In the genomic region with DNA sequence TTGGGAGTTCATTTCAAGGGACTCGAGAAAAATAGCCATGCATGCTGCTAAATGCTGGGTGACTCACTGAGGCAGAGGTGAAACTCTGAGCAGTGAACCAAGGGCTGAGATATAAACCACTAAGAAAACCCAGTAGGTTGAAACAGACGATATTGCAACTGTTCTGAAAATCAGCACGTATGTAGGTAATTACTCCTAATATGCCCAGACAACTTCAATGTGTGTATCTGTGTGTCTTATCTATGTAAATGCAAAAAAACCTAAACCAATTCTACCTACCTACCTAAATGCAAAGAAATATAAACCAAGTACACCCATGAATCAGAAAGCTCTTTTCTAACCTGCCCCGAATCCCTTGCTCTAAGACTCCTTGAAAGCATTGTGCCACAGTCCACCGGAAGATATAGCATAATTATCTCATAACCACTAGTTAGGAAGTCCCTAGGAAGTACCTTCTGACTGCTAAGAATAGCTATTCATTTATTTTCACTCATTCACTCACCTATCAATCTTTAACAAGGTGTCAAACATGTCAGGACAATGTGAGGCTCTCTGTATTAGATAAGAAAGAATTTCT, we compare ENCODE assay signal across 1 cellular context.
TF ChIP-seq lines count a peak whose summit lies in the region.

No MANE protein-coding gene starts in this region.

TF ChIP-seq in GM12878, 131 proteins besides CTCF, POLR2A, EP300 and RAD21 (continued from another document and continues in another):
- TF ChIP-seq, protein P1, sequence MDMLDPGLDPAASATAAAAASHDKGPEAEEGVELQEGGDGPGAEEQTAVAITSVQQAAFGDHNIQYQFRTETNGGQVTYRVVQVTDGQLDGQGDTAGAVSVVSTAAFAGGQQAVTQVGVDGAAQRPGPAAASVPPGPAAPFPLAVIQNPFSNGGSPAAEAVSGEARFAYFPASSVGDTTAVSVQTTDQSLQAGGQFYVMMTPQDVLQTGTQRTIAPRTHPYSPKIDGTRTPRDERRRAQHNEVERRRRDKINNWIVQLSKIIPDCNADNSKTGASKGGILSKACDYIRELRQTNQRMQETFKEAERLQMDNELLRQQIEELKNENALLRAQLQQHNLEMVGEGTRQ (IDR thresholded peaks at IDR 0.05; ENCODE audit: borderline replicate concordance, low read depth, low read length) = no peak
- TF ChIP-seq, protein P2, sequence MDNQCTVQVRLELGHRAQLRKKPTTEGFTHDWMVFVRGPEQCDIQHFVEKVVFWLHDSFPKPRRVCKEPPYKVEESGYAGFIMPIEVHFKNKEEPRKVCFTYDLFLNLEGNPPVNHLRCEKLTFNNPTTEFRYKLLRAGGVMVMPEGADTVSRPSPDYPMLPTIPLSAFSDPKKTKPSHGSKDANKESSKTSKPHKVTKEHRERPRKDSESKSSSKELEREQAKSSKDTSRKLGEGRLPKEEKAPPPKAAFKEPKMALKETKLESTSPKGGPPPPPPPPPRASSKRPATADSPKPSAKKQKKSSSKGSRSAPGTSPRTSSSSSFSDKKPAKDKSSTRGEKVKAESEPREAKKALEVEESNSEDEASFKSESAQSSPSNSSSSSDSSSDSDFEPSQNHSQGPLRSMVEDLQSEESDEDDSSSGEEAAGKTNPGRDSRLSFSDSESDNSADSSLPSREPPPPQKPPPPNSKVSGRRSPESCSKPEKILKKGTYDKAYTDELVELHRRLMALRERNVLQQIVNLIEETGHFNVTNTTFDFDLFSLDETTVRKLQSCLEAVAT (IDR thresholded peaks at IDR 0.05) = no peak
- TF ChIP-seq YY1 (IDR thresholded peaks at IDR 0.05; ENCODE audit: low read depth, low read length) (no peak), IKZF1 (conservative IDR thresholded peaks at IDR 0.05) (peak; percentile 83), EZH2 (IDR thresholded peaks at IDR 0.05; ENCODE audit: borderline replicate concordance, control insufficient read depth, low read depth, low read length) (no peak), ZNF274 (IDR thresholded peaks at IDR 0.05; ENCODE audit: insufficient read depth, insufficient read length) (no peak), PML (IDR thresholded peaks at IDR 0.05; ENCODE audit: low read length) (no peak), TCF3 (IDR thresholded peaks at IDR 0.05; ENCODE audit: borderline replicate concordance, insufficient read depth, low read depth, low read length) (no peak), NR2C2 (IDR thresholded peaks at IDR 0.05; ENCODE audit: borderline replicate concordance, control insufficient read depth, insufficient read length, low read depth) (no peak), CHD2 (IDR thresholded peaks at IDR 0.05; ENCODE audit: borderline replicate concordance, low read depth, low read length) (no peak), GATAD2B (conservative IDR thresholded peaks at IDR 0.05; ENCODE audit: low read depth) (no peak), CBX5 (IDR thresholded peaks at IDR 0.05; ENCODE audit: low read depth) (no peak), STAT1 (conservative IDR thresholded peaks at IDR 0.05) (no peak), BMI1 (IDR thresholded peaks at IDR 0.05; ENCODE audit: borderline replicate concordance) (peak; percentile 69; the same call in 1 of the 2 replicates), RFX5 (IDR thresholded peaks at IDR 0.05; ENCODE audit: low read depth, low read length) (no peak), ZSCAN29 (IDR thresholded peaks at IDR 0.05) (no peak), TCF7 (IDR thresholded peaks at IDR 0.05; ENCODE audit: borderline replicate concordance) (no peak), SREBF2 (IDR thresholded peaks at IDR 0.05; ENCODE audit: low read length) (no peak), CHD4 (IDR thresholded peaks at IDR 0.05) (no peak), NFYA (IDR thresholded peaks at IDR 0.05; ENCODE audit: borderline replicate concordance, low read depth, low read length) (no peak), CBX3 (IDR thresholded peaks at IDR 0.05; ENCODE audit: borderline replicate concordance, low read depth) (no peak), SP1 (IDR thresholded peaks at IDR 0.05; ENCODE audit: low read depth, low read length) (no peak), SMARCA5 (IDR thresholded peaks at IDR 0.05) (no peak), RUNX3 (IDR thresholded peaks at IDR 0.05; ENCODE audit: low read length) (peak; percentile 78), TCF12 (IDR thresholded peaks at IDR 0.05; ENCODE audit: low read depth, low read length) (no peak), FOXK2 (IDR thresholded peaks at IDR 0.05) (no peak; the same call in 1 of the 2 replicates), SMC3 (IDR thresholded peaks at IDR 0.05; ENCODE audit: borderline replicate concordance, low read length) (no peak; the same call in 1 of the 2 replicates), RB1 (IDR thresholded peaks at IDR 0.05; ENCODE audit: borderline replicate concordance) (no peak), EGR1 (IDR thresholded peaks at IDR 0.05; ENCODE audit: borderline replicate concordance in 1 of 2, low read depth in 2 of 2, low read length in 2 of 2) (no peak), RAD51 (IDR thresholded peaks at IDR 0.05) (no peak), HDAC2 (IDR thresholded peaks at IDR 0.05) (no peak), KAT2A (conservative IDR thresholded peaks at IDR 0.05; ENCODE audit: control insufficient read depth, low read depth, low read length) (no peak), SUPT20H (IDR thresholded peaks at IDR 0.05; ENCODE audit: borderline replicate concordance, control insufficient read depth, low read depth, low read length) (no peak), ZNF384 (IDR thresholded peaks at IDR 0.05; ENCODE audit: borderline replicate concordance, low read depth, low read length) (no peak), LARP7 (IDR thresholded peaks at IDR 0.05) (no peak), CREM (IDR thresholded peaks at IDR 0.05; ENCODE audit: low read depth) (no peak; the same call in 1 of the 2 replicates), JUND (IDR thresholded peaks at IDR 0.05; ENCODE audit: low read depth, low read length) (no peak), POLR2AphosphoS5 (IDR thresholded peaks at IDR 0.05; ENCODE audit: low read length) (no peak), SPI1 (IDR thresholded peaks at IDR 0.05; ENCODE audit: borderline replicate concordance, insufficient read depth, low read depth, low read length) (no peak), SIX5 (IDR thresholded peaks at IDR 0.05; ENCODE audit: low read depth, low read length, severe bottlenecking) (no peak), BHLHE40 (IDR thresholded peaks at IDR 0.05; ENCODE audit: borderline replicate concordance in 1 of 2, low read depth in 2 of 2, low read length in 1 of 2) (peak in 1 of 2 experiments; percentile 36; a peak in 1 of 4 replicates), POLR2AphosphoS2 (IDR thresholded peaks at IDR 0.05; ENCODE audit: low read depth, low read length) (no peak)
- TF ChIP-seq, protein P3, sequence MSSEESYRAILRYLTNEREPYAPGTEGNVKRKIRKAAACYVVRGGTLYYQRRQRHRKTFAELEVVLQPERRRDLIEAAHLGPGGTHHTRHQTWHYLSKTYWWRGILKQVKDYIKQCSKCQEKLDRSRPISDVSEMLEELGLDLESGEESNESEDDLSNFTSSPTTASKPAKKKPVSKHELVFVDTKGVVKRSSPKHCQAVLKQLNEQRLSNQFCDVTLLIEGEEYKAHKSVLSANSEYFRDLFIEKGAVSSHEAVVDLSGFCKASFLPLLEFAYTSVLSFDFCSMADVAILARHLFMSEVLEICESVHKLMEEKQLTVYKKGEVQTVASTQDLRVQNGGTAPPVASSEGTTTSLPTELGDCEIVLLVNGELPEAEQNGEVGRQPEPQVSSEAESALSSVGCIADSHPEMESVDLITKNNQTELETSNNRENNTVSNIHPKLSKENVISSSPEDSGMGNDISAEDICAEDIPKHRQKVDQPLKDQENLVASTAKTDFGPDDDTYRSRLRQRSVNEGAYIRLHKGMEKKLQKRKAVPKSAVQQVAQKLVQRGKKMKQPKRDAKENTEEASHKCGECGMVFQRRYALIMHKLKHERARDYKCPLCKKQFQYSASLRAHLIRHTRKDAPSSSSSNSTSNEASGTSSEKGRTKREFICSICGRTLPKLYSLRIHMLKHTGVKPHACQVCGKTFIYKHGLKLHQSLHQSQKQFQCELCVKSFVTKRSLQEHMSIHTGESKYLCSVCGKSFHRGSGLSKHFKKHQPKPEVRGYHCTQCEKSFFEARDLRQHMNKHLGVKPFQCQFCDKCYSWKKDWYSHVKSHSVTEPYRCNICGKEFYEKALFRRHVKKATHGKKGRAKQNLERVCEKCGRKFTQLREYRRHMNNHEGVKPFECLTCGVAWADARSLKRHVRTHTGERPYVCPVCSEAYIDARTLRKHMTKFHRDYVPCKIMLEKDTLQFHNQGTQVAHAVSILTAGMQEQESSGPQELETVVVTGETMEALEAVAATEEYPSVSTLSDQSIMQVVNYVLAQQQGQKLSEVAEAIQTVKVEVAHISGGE (CRISPR knock-in tag; IDR thresholded peaks at IDR 0.05) = no peak
- TF ChIP-seq, protein P4, sequence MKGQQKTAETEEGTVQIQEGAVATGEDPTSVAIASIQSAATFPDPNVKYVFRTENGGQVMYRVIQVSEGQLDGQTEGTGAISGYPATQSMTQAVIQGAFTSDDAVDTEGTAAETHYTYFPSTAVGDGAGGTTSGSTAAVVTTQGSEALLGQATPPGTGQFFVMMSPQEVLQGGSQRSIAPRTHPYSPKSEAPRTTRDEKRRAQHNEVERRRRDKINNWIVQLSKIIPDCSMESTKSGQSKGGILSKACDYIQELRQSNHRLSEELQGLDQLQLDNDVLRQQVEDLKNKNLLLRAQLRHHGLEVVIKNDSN (IDR thresholded peaks at IDR 0.05; ENCODE audit: borderline replicate concordance, extremely low read length, insufficient read depth, low read depth, low read length) = no peak
- TF ChIP-seq, protein P5, sequence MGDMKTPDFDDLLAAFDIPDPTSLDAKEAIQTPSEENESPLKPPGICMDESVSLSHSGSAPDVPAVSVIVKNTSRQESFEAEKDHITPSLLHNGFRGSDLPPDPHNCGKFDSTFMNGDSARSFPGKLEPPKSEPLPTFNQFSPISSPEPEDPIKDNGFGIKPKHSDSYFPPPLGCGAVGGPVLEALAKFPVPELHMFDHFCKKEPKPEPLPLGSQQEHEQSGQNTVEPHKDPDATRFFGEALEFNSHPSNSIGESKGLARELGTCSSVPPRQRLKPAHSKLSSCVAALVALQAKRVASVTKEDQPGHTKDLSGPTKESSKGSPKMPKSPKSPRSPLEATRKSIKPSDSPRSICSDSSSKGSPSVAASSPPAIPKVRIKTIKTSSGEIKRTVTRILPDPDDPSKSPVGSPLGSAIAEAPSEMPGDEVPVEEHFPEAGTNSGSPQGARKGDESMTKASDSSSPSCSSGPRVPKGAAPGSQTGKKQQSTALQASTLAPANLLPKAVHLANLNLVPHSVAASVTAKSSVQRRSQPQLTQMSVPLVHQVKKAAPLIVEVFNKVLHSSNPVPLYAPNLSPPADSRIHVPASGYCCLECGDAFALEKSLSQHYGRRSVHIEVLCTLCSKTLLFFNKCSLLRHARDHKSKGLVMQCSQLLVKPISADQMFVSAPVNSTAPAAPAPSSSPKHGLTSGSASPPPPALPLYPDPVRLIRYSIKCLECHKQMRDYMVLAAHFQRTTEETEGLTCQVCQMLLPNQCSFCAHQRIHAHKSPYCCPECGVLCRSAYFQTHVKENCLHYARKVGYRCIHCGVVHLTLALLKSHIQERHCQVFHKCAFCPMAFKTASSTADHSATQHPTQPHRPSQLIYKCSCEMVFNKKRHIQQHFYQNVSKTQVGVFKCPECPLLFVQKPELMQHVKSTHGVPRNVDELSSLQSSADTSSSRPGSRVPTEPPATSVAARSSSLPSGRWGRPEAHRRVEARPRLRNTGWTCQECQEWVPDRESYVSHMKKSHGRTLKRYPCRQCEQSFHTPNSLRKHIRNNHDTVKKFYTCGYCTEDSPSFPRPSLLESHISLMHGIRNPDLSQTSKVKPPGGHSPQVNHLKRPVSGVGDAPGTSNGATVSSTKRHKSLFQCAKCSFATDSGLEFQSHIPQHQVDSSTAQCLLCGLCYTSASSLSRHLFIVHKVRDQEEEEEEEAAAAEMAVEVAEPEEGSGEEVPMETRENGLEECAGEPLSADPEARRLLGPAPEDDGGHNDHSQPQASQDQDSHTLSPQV (IDR thresholded peaks at IDR 0.05) = no peak; the same call in 1 of the 2 replicates
- TF ChIP-seq, protein P6, sequence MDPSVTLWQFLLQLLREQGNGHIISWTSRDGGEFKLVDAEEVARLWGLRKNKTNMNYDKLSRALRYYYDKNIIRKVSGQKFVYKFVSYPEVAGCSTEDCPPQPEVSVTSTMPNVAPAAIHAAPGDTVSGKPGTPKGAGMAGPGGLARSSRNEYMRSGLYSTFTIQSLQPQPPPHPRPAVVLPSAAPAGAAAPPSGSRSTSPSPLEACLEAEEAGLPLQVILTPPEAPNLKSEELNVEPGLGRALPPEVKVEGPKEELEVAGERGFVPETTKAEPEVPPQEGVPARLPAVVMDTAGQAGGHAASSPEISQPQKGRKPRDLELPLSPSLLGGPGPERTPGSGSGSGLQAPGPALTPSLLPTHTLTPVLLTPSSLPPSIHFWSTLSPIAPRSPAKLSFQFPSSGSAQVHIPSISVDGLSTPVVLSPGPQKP (IDR thresholded peaks at IDR 0.05; ENCODE audit: low read depth, low read length) = no peak
- TF ChIP-seq, protein P7, sequence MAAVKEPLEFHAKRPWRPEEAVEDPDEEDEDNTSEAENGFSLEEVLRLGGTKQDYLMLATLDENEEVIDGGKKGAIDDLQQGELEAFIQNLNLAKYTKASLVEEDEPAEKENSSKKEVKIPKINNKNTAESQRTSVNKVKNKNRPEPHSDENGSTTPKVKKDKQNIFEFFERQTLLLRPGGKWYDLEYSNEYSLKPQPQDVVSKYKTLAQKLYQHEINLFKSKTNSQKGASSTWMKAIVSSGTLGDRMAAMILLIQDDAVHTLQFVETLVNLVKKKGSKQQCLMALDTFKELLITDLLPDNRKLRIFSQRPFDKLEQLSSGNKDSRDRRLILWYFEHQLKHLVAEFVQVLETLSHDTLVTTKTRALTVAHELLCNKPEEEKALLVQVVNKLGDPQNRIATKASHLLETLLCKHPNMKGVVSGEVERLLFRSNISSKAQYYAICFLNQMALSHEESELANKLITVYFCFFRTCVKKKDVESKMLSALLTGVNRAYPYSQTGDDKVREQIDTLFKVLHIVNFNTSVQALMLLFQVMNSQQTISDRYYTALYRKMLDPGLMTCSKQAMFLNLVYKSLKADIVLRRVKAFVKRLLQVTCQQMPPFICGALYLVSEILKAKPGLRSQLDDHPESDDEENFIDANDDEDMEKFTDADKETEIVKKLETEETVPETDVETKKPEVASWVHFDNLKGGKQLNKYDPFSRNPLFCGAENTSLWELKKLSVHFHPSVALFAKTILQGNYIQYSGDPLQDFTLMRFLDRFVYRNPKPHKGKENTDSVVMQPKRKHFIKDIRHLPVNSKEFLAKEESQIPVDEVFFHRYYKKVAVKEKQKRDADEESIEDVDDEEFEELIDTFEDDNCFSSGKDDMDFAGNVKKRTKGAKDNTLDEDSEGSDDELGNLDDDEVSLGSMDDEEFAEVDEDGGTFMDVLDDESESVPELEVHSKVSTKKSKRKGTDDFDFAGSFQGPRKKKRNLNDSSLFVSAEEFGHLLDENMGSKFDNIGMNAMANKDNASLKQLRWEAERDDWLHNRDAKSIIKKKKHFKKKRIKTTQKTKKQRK (IDR thresholded peaks at IDR 0.05; ENCODE audit: low read depth, low read length) = no peak
- TF ChIP-seq, protein P8, sequence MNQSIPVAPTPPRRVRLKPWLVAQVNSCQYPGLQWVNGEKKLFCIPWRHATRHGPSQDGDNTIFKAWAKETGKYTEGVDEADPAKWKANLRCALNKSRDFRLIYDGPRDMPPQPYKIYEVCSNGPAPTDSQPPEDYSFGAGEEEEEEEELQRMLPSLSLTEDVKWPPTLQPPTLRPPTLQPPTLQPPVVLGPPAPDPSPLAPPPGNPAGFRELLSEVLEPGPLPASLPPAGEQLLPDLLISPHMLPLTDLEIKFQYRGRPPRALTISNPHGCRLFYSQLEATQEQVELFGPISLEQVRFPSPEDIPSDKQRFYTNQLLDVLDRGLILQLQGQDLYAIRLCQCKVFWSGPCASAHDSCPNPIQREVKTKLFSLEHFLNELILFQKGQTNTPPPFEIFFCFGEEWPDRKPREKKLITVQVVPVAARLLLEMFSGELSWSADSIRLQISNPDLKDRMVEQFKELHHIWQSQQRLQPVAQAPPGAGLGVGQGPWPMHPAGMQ (IDR thresholded peaks at IDR 0.05; ENCODE audit: borderline replicate concordance) = no peak
